ENCODE assay signal across 14 cellular contexts in genomic region chr6:88367248-88367647, GRCh38.
"Had no signal": no experiment of that assay in that cellular context is flagged by ENCODE, and none has a peak within 500 bp of the region (broad histone marks: within the 10 kb centered on the region; RNA-seq: fewer than 3 reads in every experiment).

No MANE protein-coding gene starts in this region.

- H3K4me3 ChIP-seq: gastroesophageal sphincter, hepatocyte, left lung, ovary, stomach had no signal

- DNase-seq: activated CD4-positive, alpha-beta T cell treated with anti-CD3 and anti-CD28 coated beads for 48 hours; activated CD8-positive, alpha-beta memory T cell treated with anti-CD3 and anti-CD28 coated beads, Interleukin-2, amount 50 U/mL, for 4 hours; activated CD8-positive, alpha-beta T cell treated with anti-CD3 and anti-CD28 coated beads, Interleukin-2, amount 10 ng/mL, durations not matched to agents 7 days and 5 days; activated gamma-delta T cell; activated T-cell treated with anti-CD3 and anti-CD28 coated beads, Interleukin-2, amount 50 U/mL, for 48 hours; amygdala; left lung; mammary epithelial cell; naive B cell; ovary; stimulated activated CD4-positive, alpha-beta T cell treated with anti-CD3 and anti-CD28 coated beads, Interleukin-2, amount 100 ng/mL, for 24 hours; stomach had no signal

- H2AFZ ChIP-seq: hepatocyte had no signal

- H3K4me2 ChIP-seq: hepatocyte had no signal

- H3K27ac ChIP-seq: hepatocyte, left lung, ovary had no signal

- H3K9me3 ChIP-seq: gastroesophageal sphincter, left lung, ovary, stomach had no signal

- H3K27me3 ChIP-seq: gastroesophageal sphincter, hepatocyte, left lung, ovary, stomach had no signal

- H3K36me3 ChIP-seq: gastroesophageal sphincter, left lung, ovary, stomach had no signal

- H3K4me1 ChIP-seq: gastroesophageal sphincter, left lung, stomach had no signal
